Comparison of ENCODE assay signal across 12 cellular contexts in genomic region chr7:155283565-155284194, GRCh38. TPM values are rescaled to one million over a fixed set of nuclear protein-coding genes. Genes with fewer than 3 reads are reported as not detected.
DNase-seq lines count a peak whose midpoint lies in the region; ATAC-seq and TF ChIP-seq lines count a peak whose summit lies in the region.
"Had no signal": no experiment of that assay in that cellular context is flagged by ENCODE, and none has a peak within 500 bp of the region (broad histone marks: within the 10 kb centered on the region; RNA-seq: fewer than 3 reads in every experiment).

No MANE protein-coding gene starts in this region.

- H3K9me3 ChIP-seq in BLaER1 treated with 17β-estradiol and CSF1 and Interleukin-3, amounts not matched to agents 10 nM and 100 nM (replicated peaks in 1 of 11), result peaks cover 0 to 8% (median 0%) of the 10 kb centered on the region in 11 experiments; a peak in 2 of 22 replicates
- H3K9me3 ChIP-seq: gastrocnemius medialis had no signal

- DNase-seq in GM23338 (ENCODE audit: low spot score), result no peak
- DNase-seq in MCF 10A (ENCODE audit: unreplicated experiment), result no peak
- DNase-seq in foreskin fibroblast, result no peak
- DNase-seq in DMS 273 (lab: John Stamatoyannopoulos, UW; ENCODE audit: unreplicated experiment), result no peak
- DNase-seq: gastrocnemius medialis, SHP77 had no signal

- H3K4me3 Mint-ChIP-seq in GM23338 (no peak overlapping the region), MCF 10A (ENCODE audit: unreplicated experiment) (no peak overlapping the region)

- H3K9me3 Mint-ChIP-seq in GM23338, result peaks cover 3% of the 10 kb centered on the region; the same call in 1 of the 3 replicates
- no peaks in the 10 kb centered on the region for H3K9me3 Mint-ChIP-seq in MCF 10A (ENCODE audit: unreplicated experiment)

- intact Hi-C loops in MCF 10A (cut with micrococcal nuclease), result no loop called here

- no peak overlapping the region for H2AFZ ChIP-seq in GM23338

- H3K9ac ChIP-seq in BLaER1 treated with 17β-estradiol and CSF1 and Interleukin-3, amounts not matched to agents 10 nM and 100 nM, result peak overlapping the region in 1 of 11 experiments; percentile 20; a peak in 4 of 22 replicates

- H3K36me3 ChIP-seq in BLaER1 treated with 17β-estradiol and CSF1 and Interleukin-3, amounts not matched to agents 10 nM and 100 nM, result no peaks in the 10 kb centered on the region
- no peaks in the 10 kb centered on the region for H3K36me3 ChIP-seq in GM23338 (ENCODE audit: insufficient read depth)
- H3K36me3 ChIP-seq: cardiac muscle cell, gastrocnemius medialis had no signal

- peaks cover 79 to 94% (median 82%) of the 10 kb centered on the region in 10 experiments for H3K4me1 ChIP-seq in BLaER1 treated with 17β-estradiol and CSF1 and Interleukin-3, amounts not matched to agents 10 nM and 100 nM
- H3K4me1 ChIP-seq in GM23338 (ENCODE audit: insufficient read depth), result peaks cover 7% of the 10 kb centered on the region; the same call in 1 of the 2 replicates

- TF ChIP-seq CTCF in GM23338 (conservative IDR thresholded peaks at IDR 0.05; ENCODE audit: low read depth in 2 of 2), result no peak
- no peak for TF ChIP-seq CTCF in MCF 10A (IDR thresholded peaks at IDR 0.05; ENCODE audit: unreplicated experiment)
- no peak for TF ChIP-seq CTCF in foreskin fibroblast (IDR thresholded peaks at IDR 0.05; ENCODE audit: low read depth, low read length)

- H3F3A ChIP-seq in GM23338 (replicated peaks; ENCODE audit: low read depth), result no peaks in the 10 kb centered on the region

- peaks cover 5% of the 10 kb centered on the region for H3K27me3 Mint-ChIP-seq in GM23338 (ENCODE audit: insufficient read depth, low read depth, poor library complexity)
- H3K27me3 Mint-ChIP-seq in MCF 10A (ENCODE audit: insufficient read depth, unreplicated experiment), result peaks cover 42% of the 10 kb centered on the region

- H3K4me3 ChIP-seq in BLaER1 treated with 17β-estradiol and CSF1 and Interleukin-3, amounts not matched to agents 10 nM and 100 nM, result peak overlapping the region in 1 of 10 experiments; percentile 54; a peak in 2 of 20 replicates
- H3K4me3 ChIP-seq in GM23338 (no peak overlapping the region), foreskin fibroblast (ENCODE audit: low read depth in 1 of 2, low read length in 2 of 2) (no peak overlapping the region)
- H3K4me3 ChIP-seq: cardiac muscle cell, gastrocnemius medialis had no signal

- peaks cover 10% of the 10 kb centered on the region; the same call in 2 of the 3 replicates for H3K4me1 Mint-ChIP-seq in GM23338
- H3K4me1 Mint-ChIP-seq in MCF 10A (ENCODE audit: insufficient read depth, unreplicated experiment), result peaks cover 4% of the 10 kb centered on the region

- peaks cover 0 to 14% (median 0%) of the 10 kb centered on the region in 11 experiments; a peak in 2 of 22 replicates for H4K20me1 ChIP-seq in BLaER1 treated with 17β-estradiol and CSF1 and Interleukin-3, amounts not matched to agents 10 nM and 100 nM
- H4K20me1 ChIP-seq in GM23338 (replicated peaks; ENCODE audit: insufficient read depth), result no peaks in the 10 kb centered on the region

- H3K9me2 ChIP-seq in GM23338 (ENCODE audit: insufficient read depth), result no peaks in the 10 kb centered on the region

- H3K27ac Mint-ChIP-seq in GM23338, result no peak overlapping the region; the same call in 1 of the 2 replicates
- no peak overlapping the region for H3K27ac Mint-ChIP-seq in MCF 10A (ENCODE audit: low read depth, unreplicated experiment)

- no TSS peak for BruUV-seq in MCF 10A (replicated peaks; lab: Mats Ljungman, UMichigan)

- H3K79me2 ChIP-seq in GM23338 (replicated peaks; ENCODE audit: insufficient read depth), result no peaks in the 10 kb centered on the region

- ATAC-seq in GM19043 (IDR thresholded peaks at IDR 0.05; ENCODE audit: low read depth, unreplicated experiment) (peak; percentile 86), HG02763 (IDR thresholded peaks at IDR 0.05; ENCODE audit: unreplicated experiment) (peak; percentile 85), HG03575 (IDR thresholded peaks at IDR 0.05; ENCODE audit: extremely low read depth, insufficient number of reproducible peaks, low FRiP score, unreplicated experiment) (peak; percentile 78), GM23338 (no peak)
- ATAC-seq: gastrocnemius medialis, sciatic nerve had no signal

- H3K4me2 ChIP-seq in BLaER1 treated with 17β-estradiol and CSF1 and Interleukin-3, amounts not matched to agents 10 nM and 100 nM, result peak overlapping the region; percentile 88 to 99 (median 95)
- H3K4me2 ChIP-seq in GM23338, result no peak overlapping the region

- CTCF ChIA-PET in MCF 10A (lab: Yijun Ruan, JAX), result interaction anchor here (0.6 to 1.6 kb wide), 4 partner anchors 13 to 190 kb away, joined by 3 to 4 read pairs (median 3); no protein-coding TSS in a partner anchor

- POLR2A ChIA-PET in MCF 10A (lab: Yijun Ruan, JAX), result interaction anchor here (1.5 kb wide), 1 partner anchor 13 kb away, joined by 3 read pairs; no protein-coding TSS in a partner anchor

- H3K27ac ChIP-seq in BLaER1 treated with 17β-estradiol and CSF1 and Interleukin-3, amounts not matched to agents 10 nM and 100 nM, result peak overlapping the region in 3 of 11 experiments; percentile 47 to 80 (median 61); a peak in 5 of 22 replicates
- no peak overlapping the region for H3K27ac ChIP-seq in GM23338 (ENCODE audit: low read depth)
- H3K27ac ChIP-seq: cardiac muscle cell, gastrocnemius medialis had no signal

- H3K36me3 Mint-ChIP-seq in GM23338 (ENCODE audit: low read depth), result no peaks in the 10 kb centered on the region
- no peaks in the 10 kb centered on the region for H3K36me3 Mint-ChIP-seq in MCF 10A (ENCODE audit: insufficient read depth, unreplicated experiment)

- peaks cover 0 to 24% (median 9%) of the 10 kb centered on the region in 11 experiments; a peak in 7 of 22 replicates for H3K27me3 ChIP-seq in BLaER1 treated with 17β-estradiol and CSF1 and Interleukin-3, amounts not matched to agents 10 nM and 100 nM
- no peaks in the 10 kb centered on the region for H3K27me3 ChIP-seq in GM23338 (ENCODE audit: insufficient read depth)
- H3K27me3 ChIP-seq: cardiac muscle cell had no signal

TF ChIP-seq in GM23338, 12 proteins besides CTCF, POLR2A, EP300 and RAD21 (continues in another document):
- TF ChIP-seq POLR2AphosphoS5 (IDR thresholded peaks at IDR 0.05; ENCODE audit: low read depth) (no peak), ZNF331 (CRISPR knock-in tag; IDR thresholded peaks at IDR 0.05; ENCODE audit: low read depth) (no peak), REST (IDR thresholded peaks at IDR 0.05; ENCODE audit: unreplicated experiment) (no peak), STAT1 (IDR thresholded peaks at IDR 0.05; ENCODE audit: unreplicated experiment) (no peak)

RNA-seq across cellular contexts. Expression of gene INSIG1, which starts 14.0 kb away (rescaled TPM):
- 106 and 131 TPM in 2 replicates for total RNA-seq in GM23338 (2014; rRNA removed; shearing (Covaris generic))
- polyA plus RNA-seq in GM23338 (2016; fragmentation: Nextera tagmentation; extraction: Ambion mirVana), result 70.3 and 71.5 TPM in 2 replicates
- 11.2 and 12.4 TPM in 2 replicates for total RNA-seq in MCF 10A (2022)
